ENCODE assay signal across 16 cellular contexts in the genomic region with DNA sequence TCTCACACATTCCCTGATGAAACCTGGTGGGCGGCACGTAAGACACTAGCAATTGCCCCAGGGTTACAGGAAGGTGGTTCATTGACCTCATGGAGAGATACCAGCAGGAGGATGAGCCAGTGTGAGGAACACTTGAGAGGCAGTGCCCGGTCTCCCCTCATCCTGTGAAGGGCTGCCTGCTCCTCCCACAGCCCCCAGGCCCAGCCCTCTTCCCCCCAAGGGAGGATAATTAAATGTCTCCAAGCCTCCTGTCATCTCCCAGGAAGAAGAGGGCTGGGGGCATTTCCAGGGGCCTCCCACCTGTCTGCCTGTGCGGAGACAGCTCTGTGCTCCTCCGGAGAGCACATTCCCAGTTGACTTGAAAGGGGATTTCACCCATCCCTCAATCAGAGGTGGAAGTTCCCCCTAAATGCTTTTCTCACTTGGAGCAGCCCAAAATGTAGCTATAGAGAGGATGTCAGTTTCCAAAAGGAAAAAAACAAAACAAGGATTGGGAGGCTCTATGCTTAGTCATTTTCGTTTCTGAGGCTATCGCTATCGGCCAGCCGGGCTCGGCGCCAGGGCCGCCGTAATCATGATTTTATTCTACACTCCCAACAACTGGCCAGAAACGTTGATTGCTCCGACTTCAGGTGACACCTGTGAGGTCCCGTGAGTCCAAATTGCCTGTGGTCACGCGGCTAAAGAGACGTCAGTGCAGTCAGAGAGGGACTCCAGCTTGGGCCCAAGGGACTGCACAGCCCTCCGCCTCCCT. TPM values are rescaled to one million over a fixed set of nuclear protein-coding genes. Genes with fewer than 3 reads are reported as not detected.
A peak's percentile ranks its signal among the peaks of the same experiment; 100 is the strongest.
DNase-seq lines count a peak whose midpoint lies in the region; ATAC-seq and TF ChIP-seq lines count a peak whose summit lies in the region.
"Had no signal": no experiment of that assay in that cellular context is flagged by ENCODE, and none has a peak within 500 bp of the region (broad histone marks: within the 10 kb centered on the region; RNA-seq: fewer than 3 reads in every experiment).

No MANE protein-coding gene starts in this region.

- peak overlapping the region; percentile 24; the same call in 1 of the 2 replicates for H3K4me3 ChIP-seq in BE2C (ENCODE audit: low read depth, low read length)
- no peak overlapping the region for H3K4me3 ChIP-seq in effector memory CD4-positive, alpha-beta T cell (ENCODE audit: insufficient read depth, low read depth, low read length, poor library complexity, severe bottlenecking)
- H3K4me3 ChIP-seq: HAP-1, PC-9 had no signal

- H3K27ac Mint-ChIP-seq in mesothelial cell of epicardium: peak overlapping the region; percentile 50
- no peak overlapping the region for H3K27ac Mint-ChIP-seq in stimulated activated naive CD8-positive, alpha-beta T cell treated with anti-CD3 and anti-CD28 coated beads, Interleukin-15, amount 100 ng/mL, for 72 hours
- H3K27ac Mint-ChIP-seq: CD4-positive, alpha-beta T cell had no signal

- H3K4me3 Mint-ChIP-seq in mesothelial cell of epicardium: no peak overlapping the region
- H3K4me3 Mint-ChIP-seq in stimulated activated naive CD8-positive, alpha-beta T cell treated with anti-CD3 and anti-CD28 coated beads, Interleukin-15, amount 100 ng/mL, for 72 hours: no peak overlapping the region
- H3K4me3 Mint-ChIP-seq: CD4-positive, alpha-beta T cell had no signal

- H3K27me3 Mint-ChIP-seq in mesothelial cell of epicardium (ENCODE audit: low read depth): peaks cover 42% of the 10 kb centered on the region
- peaks cover 54% of the 10 kb centered on the region for H3K27me3 Mint-ChIP-seq in stimulated activated naive CD8-positive, alpha-beta T cell treated with anti-CD3 and anti-CD28 coated beads, Interleukin-15, amount 100 ng/mL, for 72 hours

- no peaks in the 10 kb centered on the region for H3K36me3 Mint-ChIP-seq in mesothelial cell of epicardium

- no peak for DNase-seq in BE2C
- peak; percentile 55 for DNase-seq in Daoy (ENCODE audit: low read depth)
- no peak for DNase-seq in caudate nucleus (lab: John Stamatoyannopoulos, UW)
- no peak for DNase-seq in mesothelial cell of epicardium (ENCODE audit: low spot score in 2 of 2, unreplicated experiment in 2 of 2)
- DNase-seq in effector memory CD4-positive, alpha-beta T cell: no peak
- DNase-seq in stimulated activated naive CD8-positive, alpha-beta T cell treated with anti-CD3 and anti-CD28 coated beads, Interleukin-15, amount 100 ng/mL, for 72 hours: no peak
- no peak for DNase-seq in dedifferentiated amniotic fluid mesenchymal stem cell (ENCODE audit: extremely low spot score)
- no peak for DNase-seq in NCI-H446 (lab: John Stamatoyannopoulos, UW)
- DNase-seq: activated T-cell treated with anti-CD3 and anti-CD28 coated beads, Interleukin-2, amount 50 U/mL, for 48 hours; CD4-positive, alpha-beta T cell; NCI-H2171 treated with DMSO at 0.1 percent for 48 hours; PC-9 had no signal

- H3K9me3 ChIP-seq in BE2C: no peaks in the 10 kb centered on the region
- no peaks in the 10 kb centered on the region for H3K9me3 ChIP-seq in effector memory CD4-positive, alpha-beta T cell (ENCODE audit: control insufficient read depth, low read length)
- H3K9me3 ChIP-seq: HAP-1 had no signal

- no peaks in the 10 kb centered on the region for H3K9me3 Mint-ChIP-seq in mesothelial cell of epicardium
- no peaks in the 10 kb centered on the region for H3K9me3 Mint-ChIP-seq in stimulated activated naive CD8-positive, alpha-beta T cell treated with anti-CD3 and anti-CD28 coated beads, Interleukin-15, amount 100 ng/mL, for 72 hours
- H3K9me3 Mint-ChIP-seq: CD4-positive, alpha-beta T cell; nephron had no signal

- H3K27ac ChIP-seq in caudate nucleus (ENCODE audit: low read depth, low read length): peak overlapping the region; percentile 36
- no peak overlapping the region for H3K27ac ChIP-seq in effector memory CD4-positive, alpha-beta T cell (ENCODE audit: insufficient read depth, low read length, poor library complexity, severe bottlenecking)
- H3K27ac ChIP-seq: PC-9 had no signal

- H3K27me3 ChIP-seq in BE2C: no peaks in the 10 kb centered on the region
- no peaks in the 10 kb centered on the region for H3K27me3 ChIP-seq in effector memory CD4-positive, alpha-beta T cell (replicated peaks; ENCODE audit: control insufficient read depth, insufficient read depth, low read length, poor library complexity, severe bottlenecking)

- TF ChIP-seq CTCF in BE2C (IDR thresholded peaks at IDR 0.05; ENCODE audit: low read depth, low read length) (no peak), mesothelial cell of epicardium (IDR thresholded peaks at IDR 0.05; ENCODE audit: unreplicated experiment) (no peak)

- no peaks in the 10 kb centered on the region for H3K4me1 ChIP-seq in BE2C
- no peaks in the 10 kb centered on the region for H3K4me1 ChIP-seq in effector memory CD4-positive, alpha-beta T cell (ENCODE audit: control insufficient read depth, insufficient read depth, low read length, poor library complexity, severe bottlenecking)
- H3K4me1 ChIP-seq: HAP-1 had no signal

- H3K4me1 Mint-ChIP-seq in mesothelial cell of epicardium: peaks cover 15% of the 10 kb centered on the region
- H3K4me1 Mint-ChIP-seq in stimulated activated naive CD8-positive, alpha-beta T cell treated with anti-CD3 and anti-CD28 coated beads, Interleukin-15, amount 100 ng/mL, for 72 hours: peaks cover 9% of the 10 kb centered on the region

- no peak for ATAC-seq in stimulated activated naive CD8-positive, alpha-beta T cell treated with anti-CD3 and anti-CD28 coated beads, Interleukin-15, amount 100 ng/mL, for 72 hours

- no peaks in the 10 kb centered on the region for H3K36me3 ChIP-seq in BE2C
- H3K36me3 ChIP-seq in effector memory CD4-positive, alpha-beta T cell (ENCODE audit: control insufficient read depth, insufficient read depth, low read length): no peaks in the 10 kb centered on the region
- H3K36me3 ChIP-seq: HAP-1 had no signal

RNA-seq across cellular contexts. Expression of gene KCNF1, which starts 7.1 kb away (rescaled TPM):
- not detected for polyA plus RNA-seq in BE2C (2012; ENCODE audit: insufficient read depth, insufficient read length, low read depth)
- total RNA-seq in Daoy (2014; rRNA removed; shearing (Covaris generic)): not detected in 2 replicates
- 0.72 to 0.93 TPM (median 0.83 TPM) in 3 replicates for total RNA-seq in mesothelial cell of epicardium
- total RNA-seq: aorta; CD4-positive, alpha-beta T cell; T-helper 1 cell treated with Interleukin-12 subunit alpha and Interleukin-12 subunit beta and Interleukin-4 antibody, amounts not matched to agents 30 ng/mL and 1 ng/mL, for 36 hours had no signal
- polyA plus RNA-seq: aorta had no signal
